Comparison of ENCODE assay signal across 18 cellular contexts in the genomic region with DNA sequence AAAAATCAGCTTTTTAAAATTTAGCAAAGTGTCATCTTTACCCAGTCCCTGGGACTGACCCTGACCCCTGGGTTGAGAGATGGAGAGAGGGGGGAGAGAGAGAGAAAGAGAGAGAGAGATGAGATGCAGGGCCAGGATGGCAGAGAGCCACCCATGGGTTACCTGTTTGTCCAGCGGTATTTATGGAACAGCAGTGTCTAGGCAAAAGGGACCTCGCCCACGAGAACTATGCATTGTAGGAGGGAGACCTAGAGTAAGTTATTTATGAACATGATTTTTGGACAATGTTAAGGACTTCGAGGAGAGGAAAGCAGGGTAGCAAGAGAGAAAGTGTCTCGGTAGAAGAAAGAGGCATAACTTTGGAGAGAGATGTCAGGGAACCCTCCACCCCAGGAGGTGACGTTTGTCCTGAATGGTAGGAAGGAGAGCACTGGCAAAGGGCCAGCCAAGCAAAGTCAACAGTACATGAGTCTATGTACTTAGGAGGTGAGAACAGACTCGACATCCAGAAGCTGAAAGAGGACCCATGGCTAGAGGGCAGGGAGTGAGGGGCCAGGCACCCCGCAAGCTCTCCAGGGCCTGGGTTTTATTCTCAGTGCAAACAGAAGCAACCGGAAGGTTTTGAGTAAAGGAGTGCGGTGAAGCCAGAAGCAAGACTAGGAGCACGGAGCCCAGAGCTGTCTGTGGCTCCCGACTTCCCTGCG. TPM values are rescaled to one million over a fixed set of nuclear protein-coding genes. Genes with fewer than 3 reads are reported as not detected.
DNase-seq lines count a peak whose midpoint lies in the region; ATAC-seq, FAIRE-seq and TF ChIP-seq lines count a peak whose summit lies in the region.
"Had no signal": no experiment of that assay in that cellular context is flagged by ENCODE, and none has a peak within 500 bp of the region (broad histone marks: within the 10 kb centered on the region; RNA-seq: fewer than 3 reads in every experiment).

No MANE protein-coding gene starts in this region.

- no TSS peak for BruUV-seq in HCT116 (replicated peaks; lab: Mats Ljungman, UMichigan)

- peaks cover 13% of the 10 kb centered on the region for H3K4me1 Mint-ChIP-seq in T-helper 17 cell
- H3K4me1 Mint-ChIP-seq: activated CD4-positive, alpha-beta memory T cell treated with anti-CD3 and anti-CD28 coated beads, Interleukin-2, amount 10 ng/mL, durations not matched to agents 7 days and 5 days had no signal

- no peak for TF ChIP-seq EP300 in A549 (IDR thresholded peaks at IDR 0.05)

- no peaks in the 10 kb centered on the region for H3K9me3 ChIP-seq in A549
- no peaks in the 10 kb centered on the region for H3K9me3 ChIP-seq in HCT116 (ENCODE audit: control insufficient read depth in 1 of 2, insufficient read depth in 1 of 2, low read depth in 1 of 2, low read length in 2 of 2)
- no peaks in the 10 kb centered on the region for H3K9me3 ChIP-seq in mucosa of descending colon
- H3K9me3 ChIP-seq in T-helper 17 cell (ENCODE audit: control insufficient read depth, low read length, poor library complexity, severe bottlenecking), result no peaks in the 10 kb centered on the region

- no peak for TF ChIP-seq RAD21 in A549 (conservative IDR thresholded peaks at IDR 0.05 in 1 of 2, IDR thresholded peaks at IDR 0.05 in 1 of 2)
- no peak for TF ChIP-seq RAD21 in HCT116 (IDR thresholded peaks at IDR 0.05; ENCODE audit: low read depth)

- peaks cover 3% of the 10 kb centered on the region for H3K36me3 Mint-ChIP-seq in T-helper 17 cell (ENCODE audit: low read depth)
- H3K36me3 Mint-ChIP-seq: activated naive CD8-positive, alpha-beta T cell treated with anti-CD3 and anti-CD28 coated beads for 36 hours; CD4-positive, alpha-beta memory T cell had no signal

- no peak overlapping the region for H3K4me3 Mint-ChIP-seq in T-helper 17 cell
- H3K4me3 Mint-ChIP-seq: activated CD4-positive, alpha-beta memory T cell treated with anti-CD3 and anti-CD28 coated beads, Interleukin-2, amount 10 ng/mL, durations not matched to agents 7 days and 5 days; activated naive CD8-positive, alpha-beta T cell treated with anti-CD3 and anti-CD28 coated beads for 36 hours had no signal

- POLR2A ChIA-PET in A549 (lab: Yijun Ruan, JAX) (no interaction called here), HCT116 (lab: Charles Lee) (no interaction called here)

- peak overlapping the region; percentile 49; the same call in 2 of the 3 replicates for H3K4me2 ChIP-seq in A549
- H3K4me2 ChIP-seq in HCT116 (ENCODE audit: low read length), result peak overlapping the region; percentile 36; the same call in 1 of the 2 replicates

- no peaks in the 10 kb centered on the region for H3K79me2 ChIP-seq in HCT116 (ENCODE audit: insufficient read depth, low read length)

- H4K20me1 ChIP-seq in HCT116 (ENCODE audit: insufficient read depth), result no peaks in the 10 kb centered on the region

- 48% methylated on average over 13 of the region's 13 CpGs for WGBS in A549 (ENCODE audit: missing lambda C conversion rate)

- RAD21 ChIA-PET in HCT116 (lab: Charles Lee; ENCODE audit: low non-redundant PET in 1 of 2, low total read pairs in 2 of 2, uncharacterized antibody in 2 of 2, unreplicated experiment in 2 of 2), result no interaction called here

- FAIRE-seq in A549 (lab: Jason Lieb, UNC) (no peak), bronchial epithelial cell (lab: Jason Lieb, UNC) (no peak)
- FAIRE-seq: TTC549 had no signal

- TF ChIP-seq CTCF in A549 (IDR thresholded peaks at IDR 0.05) (no peak), HCT116 (IDR thresholded peaks at IDR 0.05 in 2 of 3, conservative IDR thresholded peaks at IDR 0.05 in 1 of 3; ENCODE audit: borderline replicate concordance in 1 of 3, insufficient read depth in 1 of 3, low read depth in 2 of 3, low read length in 2 of 3) (no peak), bronchial epithelial cell (IDR thresholded peaks at IDR 0.05; ENCODE audit: insufficient read depth, low read length, severe bottlenecking) (no peak), mucosa of descending colon (IDR thresholded peaks at IDR 0.05) (no peak)

- H3K27ac Mint-ChIP-seq in T-helper 17 cell, result no peak overlapping the region
- H3K27ac Mint-ChIP-seq: activated CD4-positive, alpha-beta memory T cell treated with anti-CD3 and anti-CD28 coated beads, Interleukin-2, amount 10 ng/mL, durations not matched to agents 7 days and 5 days; activated naive CD8-positive, alpha-beta T cell treated with anti-CD3 and anti-CD28 coated beads for 36 hours; activated T-cell treated with anti-CD3 and anti-CD28 coated beads, Interleukin-2, amount 50 U/mL, for 72 hours; CD4-positive, alpha-beta memory T cell had no signal

- peak; percentile 30 to 44; a peak in 4 of 6 replicates for ATAC-seq in A549
- ATAC-seq in HCT116, result 0 out of 2 replicates have a peak, but pooled peaks have one; percentile 23
- ATAC-seq in mucosa of descending colon, result peak; percentile 45
- no peak for ATAC-seq in HG03442 (IDR thresholded peaks at IDR 0.05; ENCODE audit: unreplicated experiment)
- no peak for ATAC-seq in T-helper 17 cell
- no peak for ATAC-seq in GM18505 (IDR thresholded peaks at IDR 0.05; ENCODE audit: unreplicated experiment)
- ATAC-seq: activated T-cell treated with anti-CD3 and anti-CD28 coated beads, Interleukin-2, amount 50 U/mL, for 72 hours; esophagus mucosa had no signal

- no peaks in the 10 kb centered on the region for H3K9me2 ChIP-seq in HCT116 (ENCODE audit: insufficient read depth)

- DNase-seq in A549 (ENCODE audit: low read depth in 1 of 2, low spot score in 1 of 2) (peak in 1 of 2 experiments; percentile 37), HCT116 (ENCODE audit: low read depth, low spot score) (no peak), bronchial epithelial cell (ENCODE audit: low read depth) (peak; percentile 5), mucosa of descending colon (peak in 2 of 3 donors; percentile 35 to 64), T-helper 17 cell (no peak)
- DNase-seq in stimulated activated CD8-positive, alpha-beta memory T cell treated with anti-CD3 and anti-CD28 coated beads, Interleukin-4, amount 100 ng/mL, for 48 hours, result no peak
- DNase-seq: activated CD4-positive, alpha-beta memory T cell treated with anti-CD3 and anti-CD28 coated beads, Interleukin-2, amount 10 ng/mL, durations not matched to agents 7 days and 5 days; activated naive CD8-positive, alpha-beta T cell treated with anti-CD3 and anti-CD28 coated beads for 36 hours; activated T-cell treated with anti-CD3 and anti-CD28 coated beads, Interleukin-2, amount 50 U/mL, for 72 hours; CD4-positive, alpha-beta memory T cell; MM.1S; NCI-H1930; NCI-H526 treated with DMSO at 0.1 percent for 48 hours; stimulated activated CD4-positive, alpha-beta T cell treated with anti-CD3 and anti-CD28 coated beads, Interleukin-2, amount 100 ng/mL, for 24 hours had no signal

- H3K4me1 ChIP-seq in A549 (peaks cover 17% of the 10 kb centered on the region), HCT116 (ENCODE audit: control insufficient read depth in 1 of 2, insufficient read depth in 2 of 2, low read length in 2 of 2) (peaks cover 11 to 29% of the 10 kb centered on the region in 2 experiments; a peak in 3 of 4 replicates), mucosa of descending colon (ENCODE audit: low read depth) (peaks cover 13% of the 10 kb centered on the region)

- CTCF ChIA-PET in A549 (lab: Yijun Ruan, JAX), result interaction anchor here (1.7 to 2.1 kb wide), 2 partner anchors 8 to 274 kb away, joined by 3 to 4 read pairs; no protein-coding TSS in a partner anchor
- CTCF ChIA-PET in HCT116 (lab: Charles Lee), result no interaction called here

- TF ChIP-seq POLR2A in A549 (IDR thresholded peaks at IDR 0.05; ENCODE audit: low read length) (no peak), HCT116 (IDR thresholded peaks at IDR 0.05; ENCODE audit: borderline replicate concordance, extremely low read depth, insufficient read depth, insufficient read length) (no peak), GM18505 (IDR thresholded peaks at IDR 0.05; ENCODE audit: borderline replicate concordance, extremely low read depth, insufficient read depth, insufficient read length) (no peak)

- intact Hi-C loops in HCT116 (cut with micrococcal nuclease), result no loop called here
- intact Hi-C loops in mucosa of descending colon (cut with DNase I, micrococcal nuclease), result no loop called here

- H3K36me3 ChIP-seq in HCT116 (ENCODE audit: control insufficient read depth in 1 of 2, insufficient read depth in 2 of 2, low read length in 2 of 2) (no peaks in the 10 kb centered on the region), bronchial epithelial cell (ENCODE audit: control insufficient read depth, insufficient read depth, low read length) (no peaks in the 10 kb centered on the region), mucosa of descending colon (ENCODE audit: low read depth) (no peaks in the 10 kb centered on the region)

- H3K27me3 ChIP-seq in HCT116 (ENCODE audit: insufficient read depth, low read length) (no peaks in the 10 kb centered on the region), bronchial epithelial cell (ENCODE audit: control insufficient read depth, insufficient read depth, low read length) (peaks cover 8% of the 10 kb centered on the region)

- no peak overlapping the region for H3K9ac ChIP-seq in HCT116 (ENCODE audit: low read length)

- H3K27me3 Mint-ChIP-seq in T-helper 17 cell, result peaks cover 80% of the 10 kb centered on the region

- H2AFZ ChIP-seq in HCT116 (ENCODE audit: low read depth, low read length, poor library complexity, severe bottlenecking), result no peak overlapping the region

- no peak overlapping the region for H3K27ac ChIP-seq in A549
- H3K27ac ChIP-seq in HCT116 (ENCODE audit: low read depth, low read length), result no peak overlapping the region

- H3K4me3 ChIP-seq in A549, result no peak overlapping the region
- H3K4me3 ChIP-seq in HCT116 (replicated peaks in 1 of 2; ENCODE audit: low read depth in 1 of 2, low read length in 2 of 2), result no peak overlapping the region
- H3K4me3 ChIP-seq in bronchial epithelial cell (ENCODE audit: low read depth, low read length), result no peak overlapping the region
- H3K4me3 ChIP-seq in mucosa of descending colon, result no peak overlapping the region

TF ChIP-seq in A549, 52 proteins besides CTCF, POLR2A, EP300 and RAD21 (continues in another document):
- TF ChIP-seq SREBF2 (IDR thresholded peaks at IDR 0.05) (no peak), HDAC2 (IDR thresholded peaks at IDR 0.05) (no peak), TFCP2L1 (CRISPR knock-in tag; IDR thresholded peaks at IDR 0.05) (no peak)

TF ChIP-seq in HCT116, 20 proteins besides CTCF, POLR2A, EP300 and RAD21 (continues in another document):
- no peak for TF ChIP-seq SIN3A (IDR thresholded peaks at IDR 0.05; ENCODE audit: low read depth)

RNA-seq across cellular contexts. Expression of a gene that starts 30.5 kb away (rescaled TPM):
- polyA plus RNA-seq in A549 (2011; rRNA removed) (2.4 and 3.8 TPM in 2 replicates), A549 (2017; fragmentation: RNase III; extraction: RNeasy Plus Mini Kit Qiagen cat#74134 plus additional on column Dnase treatment) (2.0 to 2.6 TPM (median 2.6 TPM) in 3 replicates)
- polyA plus RNA-seq in A549 (2012; cell fraction: cytosol; rRNA removed), result 3.3 and 3.9 TPM in 2 replicates
- polyA plus RNA-seq in A549 (2012; cell fraction: nucleus; rRNA removed), result 3.3 and 3.5 TPM in 2 replicates
- 3.2 and 4.2 TPM in 2 replicates for polyA minus RNA-seq in A549 (2011; rRNA and poly(A)+ RNA removed)
- total RNA-seq in HCT116 (2021; ENCODE audit: unreplicated experiment) (11.3 TPM), bronchial epithelial cell (not detected in 2 replicates), mucosa of descending colon (under 1 TPM; 0.17 to 0.66 (median 0.31) TPM), T-helper 17 cell (under 1 TPM in 1 of 2 donors, not detected in 1; 0.12 TPM)
- 3.9 and 4.4 TPM in 2 replicates for polyA plus RNA-seq in HCT116 (2012)
- total RNA-seq: activated CD4-positive, alpha-beta memory T cell treated with anti-CD3 and anti-CD28 coated beads, Interleukin-2, amount 10 ng/mL, durations not matched to agents 7 days and 5 days; activated naive CD8-positive, alpha-beta T cell treated with anti-CD3 and anti-CD28 coated beads for 36 hours had no signal
- polyA plus RNA-seq: CD4-positive, alpha-beta memory T cell had no signal

Comparison
In these comparisons a context has a peak if more than half of its experiments do, and no peak if none do; other contexts are left out.
1. ATAC-seq: peak in A549 (2 of 2), HCT116 (single experiment) and mucosa of descending colon (single experiment); none in HG03442 (single experiment), T-helper 17 cell (single experiment) and GM18505 (single experiment).
2. DNase-seq: peak in bronchial epithelial cell (single experiment) and mucosa of descending colon (2 of 3); none in HCT116 (single experiment), T-helper 17 cell (0 of 3) and stimulated activated CD8-positive, alpha-beta memory T cell treated with anti-CD3 and anti-CD28 coated beads, Interleukin-4, amount 100 ng/mL, for 48 hours (single experiment).